In genomic region chr15:42490743-42491539, GRCh38 we compare ENCODE assay signal across 7 cellular contexts.
DNase-seq lines count a peak whose midpoint lies in the region; ATAC-seq lines count a peak whose summit lies in the region.

Gene ZNF106, minus strand, starts transcription at chr15:42491141. Its CDS starts 18,852 bp downstream, at chr15:42472289.

- DNase-seq in NCI-H524 treated with DMSO at 0.1 percent for 48 hours (lab: John Stamatoyannopoulos, UW) = peak; percentile 78
- peak; percentile 80 to 81 for DNase-seq in activated CD4-positive, alpha-beta T cell treated with anti-CD3 and anti-CD28 coated beads for 4 hours
- peak; percentile 82 for DNase-seq in kidney glomerular epithelial cell (lab: John Stamatoyannopoulos, UW)
- peak; percentile 67 to 76 for DNase-seq in stimulated activated CD4-positive, alpha-beta T cell treated with anti-CD3 and anti-CD28 coated beads, Interleukin-1b, Interleukin-23, amount 100 ng/mL, for 1 hour (ENCODE audit: low read depth in 2 of 2)

- ATAC-seq in GM18508 (IDR thresholded peaks at IDR 0.05; ENCODE audit: insufficient read depth, unreplicated experiment) = peak; percentile 42
- peak; percentile 58 for ATAC-seq in HG03439 (IDR thresholded peaks at IDR 0.05; ENCODE audit: unreplicated experiment)

- peak within 1 kb of the TSS; percentile 88 for H3K27ac ChIP-seq in cingulate gyrus (ENCODE audit: low read depth, low read length)

Comparison
In these comparisons a context has a peak if more than half of its experiments do, and no peak if none do; other contexts are left out.
1. Peak in every context shown above with its lines: DNase-seq, ATAC-seq and H3K27ac ChIP-seq.